25 cellular contexts compared by ENCODE assay signal in the genomic region with DNA sequence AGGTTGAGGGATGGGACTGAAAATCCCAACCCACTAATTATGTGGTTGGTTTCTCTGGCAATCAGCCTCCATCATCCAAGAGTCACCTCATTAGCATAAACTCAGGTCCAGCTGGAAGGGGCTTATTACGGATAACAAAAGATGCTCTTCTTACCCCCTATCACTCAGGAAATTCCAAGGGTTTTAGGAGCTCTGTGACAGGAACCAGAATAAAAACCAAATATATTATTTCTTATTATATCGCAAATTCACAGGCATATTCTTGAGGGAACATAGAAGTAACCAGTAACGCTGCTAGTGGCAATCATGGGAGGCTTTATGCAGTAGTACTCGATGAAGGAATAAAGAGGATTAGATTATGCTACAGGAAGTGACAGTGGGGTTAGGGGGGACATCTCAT.
"Had no signal": no experiment of that assay in that cellular context is flagged by ENCODE, and none has a peak within 500 bp of the region (broad histone marks: within the 10 kb centered on the region; RNA-seq: fewer than 3 reads in every experiment).

No MANE protein-coding gene starts in this region.

- H3K4me1 Mint-ChIP-seq: endodermal cell, naive B cell had no signal

- H3K9me3 ChIP-seq: colonic mucosa, esophagus squamous epithelium, gastrocnemius medialis, heart right ventricle, left lung, lower lobe of right lung, mucosa of descending colon had no signal

- H3K9me3 Mint-ChIP-seq: effector memory CD8-positive, alpha-beta T cell; naive B cell had no signal

- H3K27me3 ChIP-seq: colonic mucosa, esophagus squamous epithelium, gastrocnemius medialis, heart right ventricle, left lung had no signal

- H3K27ac ChIP-seq: colonic mucosa, epithelial cell of prostate, esophagus squamous epithelium, gastrocnemius medialis, heart right ventricle, left lung, lower lobe of right lung had no signal

- H3K36me3 ChIP-seq: colonic mucosa had no signal

- H3K27ac Mint-ChIP-seq: dendritic cell treated with granulocyte-macrophage colony-stimulating factor and Interleukin-4, amounts not matched to agents 40 ng/mL and 50 ng/mL, for 4 days; effector memory CD8-positive, alpha-beta T cell; endodermal cell; mesothelial cell of epicardium had no signal

- ATAC-seq: effector memory CD8-positive, alpha-beta T cell; esophagus mucosa; gastrocnemius medialis; heart right ventricle; left cardiac atrium; left lung; left ventricle myocardium superior; mucosa of descending colon had no signal

- H3K4me3 ChIP-seq: colonic mucosa, esophagus squamous epithelium, gastrocnemius medialis, heart right ventricle, left lung, lower lobe of right lung, mucosa of descending colon had no signal

- H3K4me3 Mint-ChIP-seq: dendritic cell treated with granulocyte-macrophage colony-stimulating factor and Interleukin-4, amounts not matched to agents 40 ng/mL and 50 ng/mL, for 4 days; effector memory CD8-positive, alpha-beta T cell; endodermal cell; mesothelial cell of epicardium; naive B cell had no signal

- H3K4me1 ChIP-seq: colonic mucosa, esophagus squamous epithelium, left lung, lower lobe of right lung had no signal

- H3K27me3 Mint-ChIP-seq: dendritic cell treated with granulocyte-macrophage colony-stimulating factor and Interleukin-4, amounts not matched to agents 40 ng/mL and 50 ng/mL, for 4 days; effector memory CD8-positive, alpha-beta T cell; naive B cell had no signal

- DNase-seq: colonic mucosa; cortex of kidney; effector CD8-positive, alpha-beta T cell; effector memory CD8-positive, alpha-beta T cell; endodermal cell; erythroblast; esophagus squamous epithelium; foreskin fibroblast; foreskin melanocyte; gastrocnemius medialis; glutamatergic neuron; head of caudate nucleus; heart right ventricle; hippocampal formation; left cardiac atrium; left lung; left ventricle myocardium superior; lower lobe of right lung; mesenchymal stem cell; mucosa of descending colon; naive B cell had no signal
